1 cellular context compared by ENCODE assay signal in genomic region chr5:180090098-180090768, GRCh38.
A peak's percentile ranks its signal among the peaks of the same experiment; 100 is the strongest.
TF ChIP-seq lines count a peak whose summit lies in the region.

No MANE protein-coding gene starts in this region.

TF ChIP-seq in HEK293, 187 proteins besides CTCF, POLR2A, EP300 and RAD21 (continued from another document and continues in another):
- no peak for TF ChIP-seq PRDM2 (tag by site-specific recombination; IDR thresholded peaks at IDR 0.05; ENCODE audit: borderline replicate concordance)
- no peak for TF ChIP-seq ATF2 (tag by site-specific recombination; IDR thresholded peaks at IDR 0.05; ENCODE audit: low read depth)
- TF ChIP-seq ZNF549 (tag by site-specific recombination; IDR thresholded peaks at IDR 0.05): no peak
- TF ChIP-seq SP2 (tag by site-specific recombination; IDR thresholded peaks at IDR 0.05): peak; percentile 87
- no peak for TF ChIP-seq ZNF621 (tag by site-specific recombination; IDR thresholded peaks at IDR 0.05)
- no peak for TF ChIP-seq ZNF169 (tag by site-specific recombination; IDR thresholded peaks at IDR 0.05)
- TF ChIP-seq ZNF184 (tag by site-specific recombination; IDR thresholded peaks at IDR 0.05): no peak
- no peak for TF ChIP-seq ZNF112 (tag by site-specific recombination; IDR thresholded peaks at IDR 0.05)
- TF ChIP-seq ZBTB26 (tag by site-specific recombination; optimal IDR thresholded peaks at IDR 0.05): peak; percentile 38
- TF ChIP-seq ZNF19 (tag by site-specific recombination; IDR thresholded peaks at IDR 0.05; ENCODE audit: low read depth): no peak
- no peak for TF ChIP-seq RBAK (tag by site-specific recombination; IDR thresholded peaks at IDR 0.05)
- no peak for TF ChIP-seq ZNF350 (tag by site-specific recombination; IDR thresholded peaks at IDR 0.05)
- peak; percentile 84 for TF ChIP-seq ZBTB10 (tag by site-specific recombination; IDR thresholded peaks at IDR 0.05)
- no peak for TF ChIP-seq ZNF837 (tag by site-specific recombination; IDR thresholded peaks at IDR 0.05)
- no peak for TF ChIP-seq OVOL3 (tag by site-specific recombination; IDR thresholded peaks at IDR 0.05)
- no peak for TF ChIP-seq TCF7L2 (IDR thresholded peaks at IDR 0.05; ENCODE audit: borderline replicate concordance, low read depth, low read length)
- TF ChIP-seq OSR2 (tag by site-specific recombination; IDR thresholded peaks at IDR 0.05): no peak
- TF ChIP-seq ZNF777 (tag by site-specific recombination; IDR thresholded peaks at IDR 0.05; ENCODE audit: borderline replicate concordance): no peak
- no peak for TF ChIP-seq ZNF560 (tag by site-specific recombination; IDR thresholded peaks at IDR 0.05; ENCODE audit: borderline replicate concordance)
- TF ChIP-seq, protein P1, sequence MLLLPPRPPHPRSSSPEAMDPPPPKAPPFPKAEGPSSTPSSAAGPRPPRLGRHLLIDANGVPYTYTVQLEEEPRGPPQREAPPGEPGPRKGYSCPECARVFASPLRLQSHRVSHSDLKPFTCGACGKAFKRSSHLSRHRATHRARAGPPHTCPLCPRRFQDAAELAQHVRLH (tag by site-specific recombination; IDR thresholded peaks at IDR 0.05): peak; percentile 90
- TF ChIP-seq ZNF558 (tag by site-specific recombination; IDR thresholded peaks at IDR 0.05): no peak
- no peak for TF ChIP-seq ZFP41 (tag by site-specific recombination; IDR thresholded peaks at IDR 0.05; ENCODE audit: borderline replicate concordance)
- no peak for TF ChIP-seq ZNF266 (tag by site-specific recombination; IDR thresholded peaks at IDR 0.05; ENCODE audit: low read depth)
- no peak for TF ChIP-seq ZNF114 (tag by site-specific recombination; IDR thresholded peaks at IDR 0.05)
- TF ChIP-seq IKZF3 (tag by site-specific recombination; IDR thresholded peaks at IDR 0.05): 0 out of 2 replicates have a peak, but pooled peaks have one; percentile 25
- peak; percentile 71; the same call in 1 of the 2 replicates for TF ChIP-seq ZFP69B (tag by site-specific recombination; IDR thresholded peaks at IDR 0.05)
- TF ChIP-seq ZNF426 (tag by site-specific recombination; IDR thresholded peaks at IDR 0.05): no peak
- TF ChIP-seq ZNF280C (tag by site-specific recombination; IDR thresholded peaks at IDR 0.05): no peak
- no peak for TF ChIP-seq ZNF138 (tag by site-specific recombination; IDR thresholded peaks at IDR 0.05; ENCODE audit: borderline replicate concordance)
- TF ChIP-seq KLF17 (tag by site-specific recombination; IDR thresholded peaks at IDR 0.05): peak; percentile 82
- TF ChIP-seq, protein P2, sequence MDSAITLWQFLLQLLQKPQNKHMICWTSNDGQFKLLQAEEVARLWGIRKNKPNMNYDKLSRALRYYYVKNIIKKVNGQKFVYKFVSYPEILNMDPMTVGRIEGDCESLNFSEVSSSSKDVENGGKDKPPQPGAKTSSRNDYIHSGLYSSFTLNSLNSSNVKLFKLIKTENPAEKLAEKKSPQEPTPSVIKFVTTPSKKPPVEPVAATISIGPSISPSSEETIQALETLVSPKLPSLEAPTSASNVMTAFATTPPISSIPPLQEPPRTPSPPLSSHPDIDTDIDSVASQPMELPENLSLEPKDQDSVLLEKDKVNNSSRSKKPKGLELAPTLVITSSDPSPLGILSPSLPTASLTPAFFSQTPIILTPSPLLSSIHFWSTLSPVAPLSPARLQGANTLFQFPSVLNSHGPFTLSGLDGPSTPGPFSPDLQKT (IDR thresholded peaks at IDR 0.05; ENCODE audit: borderline replicate concordance, low read depth, low read length): no peak
- no peak for TF ChIP-seq BCL11B (tag by site-specific recombination; IDR thresholded peaks at IDR 0.05; ENCODE audit: low read depth)
- TF ChIP-seq, protein P3, sequence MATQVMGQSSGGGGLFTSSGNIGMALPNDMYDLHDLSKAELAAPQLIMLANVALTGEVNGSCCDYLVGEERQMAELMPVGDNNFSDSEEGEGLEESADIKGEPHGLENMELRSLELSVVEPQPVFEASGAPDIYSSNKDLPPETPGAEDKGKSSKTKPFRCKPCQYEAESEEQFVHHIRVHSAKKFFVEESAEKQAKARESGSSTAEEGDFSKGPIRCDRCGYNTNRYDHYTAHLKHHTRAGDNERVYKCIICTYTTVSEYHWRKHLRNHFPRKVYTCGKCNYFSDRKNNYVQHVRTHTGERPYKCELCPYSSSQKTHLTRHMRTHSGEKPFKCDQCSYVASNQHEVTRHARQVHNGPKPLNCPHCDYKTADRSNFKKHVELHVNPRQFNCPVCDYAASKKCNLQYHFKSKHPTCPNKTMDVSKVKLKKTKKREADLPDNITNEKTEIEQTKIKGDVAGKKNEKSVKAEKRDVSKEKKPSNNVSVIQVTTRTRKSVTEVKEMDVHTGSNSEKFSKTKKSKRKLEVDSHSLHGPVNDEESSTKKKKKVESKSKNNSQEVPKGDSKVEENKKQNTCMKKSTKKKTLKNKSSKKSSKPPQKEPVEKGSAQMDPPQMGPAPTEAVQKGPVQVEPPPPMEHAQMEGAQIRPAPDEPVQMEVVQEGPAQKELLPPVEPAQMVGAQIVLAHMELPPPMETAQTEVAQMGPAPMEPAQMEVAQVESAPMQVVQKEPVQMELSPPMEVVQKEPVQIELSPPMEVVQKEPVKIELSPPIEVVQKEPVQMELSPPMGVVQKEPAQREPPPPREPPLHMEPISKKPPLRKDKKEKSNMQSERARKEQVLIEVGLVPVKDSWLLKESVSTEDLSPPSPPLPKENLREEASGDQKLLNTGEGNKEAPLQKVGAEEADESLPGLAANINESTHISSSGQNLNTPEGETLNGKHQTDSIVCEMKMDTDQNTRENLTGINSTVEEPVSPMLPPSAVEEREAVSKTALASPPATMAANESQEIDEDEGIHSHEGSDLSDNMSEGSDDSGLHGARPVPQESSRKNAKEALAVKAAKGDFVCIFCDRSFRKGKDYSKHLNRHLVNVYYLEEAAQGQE (tag by site-specific recombination; IDR thresholded peaks at IDR 0.05): 0 out of 2 replicates have a peak, but pooled peaks have one; percentile 32
- peak; percentile 89 for TF ChIP-seq ZNF449 (tag by site-specific recombination; IDR thresholded peaks at IDR 0.05)
- TF ChIP-seq ZNF791 (tag by site-specific recombination; IDR thresholded peaks at IDR 0.05): no peak
- no peak for TF ChIP-seq ZNF473 (tag by site-specific recombination; IDR thresholded peaks at IDR 0.05)
- TF ChIP-seq ZNF596 (tag by site-specific recombination; IDR thresholded peaks at IDR 0.05): no peak
- peak; percentile 49; the same call in 1 of the 2 replicates for TF ChIP-seq ZNF629 (tag by site-specific recombination; IDR thresholded peaks at IDR 0.05)
- TF ChIP-seq ZXDB (tag by site-specific recombination; IDR thresholded peaks at IDR 0.05): peak; percentile 80
